30 cellular contexts compared by ENCODE assay signal in the genomic region with DNA sequence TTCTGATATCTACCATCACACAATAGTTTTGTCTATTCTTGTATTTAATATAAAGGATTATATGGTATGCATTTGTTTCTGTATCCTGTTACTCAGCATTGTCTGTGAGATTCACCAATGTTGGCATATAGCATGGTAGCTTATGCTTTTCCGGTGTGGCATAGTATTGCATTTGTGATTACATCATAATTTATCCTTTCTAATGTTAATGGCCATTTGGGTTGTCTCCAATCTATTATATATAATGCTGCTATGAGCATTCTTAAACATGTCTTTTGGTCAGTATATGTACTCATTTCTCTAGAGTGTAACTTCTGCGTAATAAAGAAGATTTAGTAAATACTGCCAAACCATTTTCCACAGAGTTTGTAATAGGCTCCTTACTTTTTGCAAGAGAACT. TPM values are rescaled to one million over a fixed set of nuclear protein-coding genes. Genes with fewer than 3 reads are reported as not detected.
"Had no signal": no experiment of that assay in that cellular context is flagged by ENCODE, and none has a peak within 500 bp of the region (broad histone marks: within the 10 kb centered on the region; RNA-seq: fewer than 3 reads in every experiment).

No MANE protein-coding gene starts in this region.

- H3K4me1 Mint-ChIP-seq: endodermal cell had no signal

- ATAC-seq: effector memory CD8-positive, alpha-beta T cell; esophagus mucosa; foreskin keratinocyte; gastrocnemius medialis; gastroesophageal sphincter; heart left ventricle; heart right ventricle had no signal

- H3K36me3 ChIP-seq: colonic mucosa, esophagus squamous epithelium, gastrocnemius medialis had no signal

- DNase-seq: colonic mucosa; cortex of kidney; dermis blood vessel endothelial cell; dorsolateral prefrontal cortex; effector CD4-positive, alpha-beta T cell; effector CD8-positive, alpha-beta T cell; effector memory CD4-positive, alpha-beta T cell; effector memory CD8-positive, alpha-beta T cell; endodermal cell; erythroblast; esophagus squamous epithelium; foreskin fibroblast; foreskin keratinocyte; foreskin melanocyte; gastrocnemius medialis; glutamatergic neuron; head of caudate nucleus; heart left ventricle; heart right ventricle had no signal

- H3K4me1 ChIP-seq: colonic mucosa, esophagus muscularis mucosa, esophagus squamous epithelium, foreskin keratinocyte, gastrocnemius medialis, gastroesophageal sphincter, heart left ventricle, heart right ventricle had no signal

- H3K9me3 ChIP-seq: colonic mucosa, esophagus muscularis mucosa, esophagus squamous epithelium, gastrocnemius medialis, gastroesophageal sphincter, heart left ventricle, heart right ventricle had no signal

- H3K9me3 Mint-ChIP-seq: dendritic cell treated with granulocyte-macrophage colony-stimulating factor and Interleukin-4, amounts not matched to agents 40 ng/mL and 50 ng/mL, for 4 days; endodermal cell had no signal

- FAIRE-seq: colon, endometrium, endothelial cell of umbilical vein, frontal cortex had no signal

- H3K4me3 Mint-ChIP-seq: dendritic cell treated with granulocyte-macrophage colony-stimulating factor and Interleukin-4, amounts not matched to agents 40 ng/mL and 50 ng/mL, for 4 days; effector memory CD8-positive, alpha-beta T cell; endodermal cell had no signal

- H3K27ac Mint-ChIP-seq: dendritic cell treated with granulocyte-macrophage colony-stimulating factor and Interleukin-4, amounts not matched to agents 40 ng/mL and 50 ng/mL, for 4 days; effector memory CD8-positive, alpha-beta T cell; endodermal cell had no signal

- H3K27ac ChIP-seq: colonic mucosa, coronary artery, dorsolateral prefrontal cortex, epithelial cell of prostate, esophagus muscularis mucosa, esophagus squamous epithelium, foreskin keratinocyte, gastrocnemius medialis, gastroesophageal sphincter, heart left ventricle, heart right ventricle had no signal

- H3K27me3 Mint-ChIP-seq: dendritic cell treated with granulocyte-macrophage colony-stimulating factor and Interleukin-4, amounts not matched to agents 40 ng/mL and 50 ng/mL, for 4 days; effector memory CD8-positive, alpha-beta T cell had no signal

- H3K27me3 ChIP-seq: colonic mucosa, dorsolateral prefrontal cortex, esophagus muscularis mucosa, esophagus squamous epithelium, foreskin keratinocyte, gastrocnemius medialis, gastroesophageal sphincter, heart left ventricle, heart right ventricle had no signal

- H3K4me3 ChIP-seq: colonic mucosa, coronary artery, dorsolateral prefrontal cortex, esophagus muscularis mucosa, esophagus squamous epithelium, gastrocnemius medialis, gastroesophageal sphincter, heart left ventricle, heart right ventricle had no signal

RNA-seq across cellular contexts. Expression of a gene that starts 40.9 kb away (rescaled TPM):
- total RNA-seq: dermis microvascular lymphatic vessel endothelial cell, frontal cortex, gastrocnemius medialis had no signal
